In genomic region chr4:7805533-7806079, GRCh38 we compare ENCODE assay signal across 9 cellular contexts.
A peak's percentile ranks its signal among the peaks of the same experiment; 100 is the strongest.
DNase-seq lines count a peak whose midpoint lies in the region; ATAC-seq, FAIRE-seq and TF ChIP-seq lines count a peak whose summit lies in the region.
"Had no signal": no experiment of that assay in that cellular context is flagged by ENCODE, and none has a peak within 500 bp of the region (broad histone marks: within the 10 kb centered on the region; RNA-seq: fewer than 3 reads in every experiment).

No MANE protein-coding gene starts in this region.

- TF ChIP-seq EP300 in A549 (IDR thresholded peaks at IDR 0.05) (peak; percentile 86 to 94; a peak in 3 of 5 replicates), ovary (IDR thresholded peaks at IDR 0.05) (no peak)

- no peak for TF ChIP-seq CTCF in A549 (IDR thresholded peaks at IDR 0.05)
- TF ChIP-seq CTCF in ovary (IDR thresholded peaks at IDR 0.05), result no peak

- H3K27ac ChIP-seq in A549 (peak overlapping the region; percentile 91 to 99), ovary (peak overlapping the region in 1 of 2 donors; percentile 49), small intestine (ENCODE audit: low read depth in 1 of 2, low read length in 1 of 2) (peak overlapping the region in 1 of 2 donors; percentile 13)

- DNase-seq in A549 (ENCODE audit: low read depth in 1 of 2, low spot score in 1 of 2) (peak; percentile 54 to 95), NCI-H1048 (lab: John Stamatoyannopoulos, UW) (peak; percentile 15), dermis blood vessel endothelial cell (peak; percentile 92), mesenteric fat pad (ENCODE audit: low spot score) (peak; percentile 43), ovary (no peak), small intestine (no peak), HT-29 (ENCODE audit: low spot score) (no peak), NCI-H82 treated with DMSO at 0.1 percent for 48 hours (lab: John Stamatoyannopoulos, UW; ENCODE audit: unreplicated experiment) (no peak)
- DNase-seq: DND-41 had no signal

- H3K4me1 ChIP-seq in A549 (peaks cover 75% of the 10 kb centered on the region), ovary (ENCODE audit: insufficient read depth) (peaks cover 11% of the 10 kb centered on the region), small intestine (ENCODE audit: control insufficient read depth in 2 of 2, insufficient read depth in 1 of 2, low read depth in 1 of 2, low read length in 1 of 2) (peaks cover 0 to 2% of the 10 kb centered on the region in 2 donors)

- TF ChIP-seq POLR2A in A549 (IDR thresholded peaks at IDR 0.05; ENCODE audit: low read length) (no peak), ovary (IDR thresholded peaks at IDR 0.05) (no peak)

- no peak overlapping the region for H3K4me3 ChIP-seq in A549
- no peak overlapping the region for H3K4me3 ChIP-seq in ovary
- H3K4me3 ChIP-seq in small intestine (ENCODE audit: low read depth in 1 of 2, low read length in 2 of 2), result no peak overlapping the region

- H3K36me3 ChIP-seq in ovary (no peaks in the 10 kb centered on the region), small intestine (ENCODE audit: control insufficient read depth in 2 of 2, insufficient read depth in 2 of 2, low read length in 2 of 2) (peaks cover 0 to 3% of the 10 kb centered on the region in 2 donors)

- H3K9me3 ChIP-seq in A549 (peaks cover 5% of the 10 kb centered on the region; the same call in 2 of the 3 replicates), ovary (no peaks in the 10 kb centered on the region), small intestine (ENCODE audit: control insufficient read depth, low read depth) (no peaks in the 10 kb centered on the region)

- WGBS in A549 (ENCODE audit: missing lambda C conversion rate), result 2% methylated on average over 11 of the region's 11 CpGs
- 33 to 48% (median 46%) methylated on average over 11 of the region's 11 CpGs for WGBS in ovary, 3 donors
- 61 to 66% (median 65%) methylated on average over 11 of the region's 11 CpGs for WGBS in small intestine, 3 donors

- POLR2A ChIA-PET in A549 (lab: Yijun Ruan, JAX), result interaction anchor here (1.1 to 4.1 kb wide), 8 partner anchors 8 to 134 kb away, joined by 3 to 22 read pairs (median 4); partner anchors contain the start of gene AFAP1

- peak overlapping the region; percentile 80 for H3K4me2 ChIP-seq in A549

- peak; percentile 83 to 84 for ATAC-seq in A549

- no peak for FAIRE-seq in A549 (lab: Jason Lieb, UNC)
- FAIRE-seq in small intestine (lab: Jason Lieb, UNC), result no peak

- H3K27me3 ChIP-seq in ovary, result no peaks in the 10 kb centered on the region
- H3K27me3 ChIP-seq in small intestine (ENCODE audit: control insufficient read depth in 2 of 2, insufficient read depth in 2 of 2, low read length in 2 of 2), result no peaks in the 10 kb centered on the region

- TF ChIP-seq RAD21 in A549 (conservative IDR thresholded peaks at IDR 0.05 in 1 of 2, IDR thresholded peaks at IDR 0.05 in 1 of 2), result peak; percentile 28 to 30; a peak in 3 of 5 replicates

- CTCF ChIA-PET in A549 (lab: Yijun Ruan, JAX), result interaction anchor here (0.9 to 10.0 kb wide), 16 partner anchors 10 to 184 kb away, joined by 3 to 94 read pairs (median 6); no protein-coding TSS in a partner anchor

- intact Hi-C loops in ovary (cut with DNase I), result loop anchor here in 3 of 4 donors (2.0 to 10.0 kb wide), 3 partner anchors 37 to 181 kb away; partner anchors contain the start of gene AFAP1 (in 1 of the 3)

TF ChIP-seq in A549, 52 proteins besides CTCF, POLR2A, EP300 and RAD21:
- TF ChIP-seq SREBF2 (IDR thresholded peaks at IDR 0.05), result no peak
- peak; percentile 75 for TF ChIP-seq PBX3 (IDR thresholded peaks at IDR 0.05)
- peak; percentile 62 to 87 for TF ChIP-seq JUN (IDR thresholded peaks at IDR 0.05)
- peak; percentile 23; the same call in 1 of the 2 replicates for TF ChIP-seq HOXB13 (CRISPR knock-in tag; IDR thresholded peaks at IDR 0.05; ENCODE audit: low read depth)
- no peak for TF ChIP-seq KDM1A (IDR thresholded peaks at IDR 0.05; ENCODE audit: low read depth)
- TF ChIP-seq HOXA7 (CRISPR knock-in tag; IDR thresholded peaks at IDR 0.05), result no peak
- peak; percentile 95 for TF ChIP-seq GATA3 (IDR thresholded peaks at IDR 0.05; ENCODE audit: borderline replicate concordance)
- no peak for TF ChIP-seq HOXB5 (CRISPR knock-in tag; IDR thresholded peaks at IDR 0.05)
- peak; percentile 79; the same call in 1 of the 2 replicates for TF ChIP-seq HES2 (IDR thresholded peaks at IDR 0.05)
- TF ChIP-seq E2F6 (IDR thresholded peaks at IDR 0.05; ENCODE audit: borderline replicate concordance, low read depth), result peak; percentile 16; the same call in 1 of the 2 replicates
- TF ChIP-seq CEBPB (IDR thresholded peaks at IDR 0.05), result peak; percentile 94 to 99
- no peak for TF ChIP-seq ZC3H11A (IDR thresholded peaks at IDR 0.05)
- peak; percentile 65 for TF ChIP-seq JUNB (IDR thresholded peaks at IDR 0.05)
- TF ChIP-seq RARB (CRISPR knock-in tag; IDR thresholded peaks at IDR 0.05), result 0 out of 2 replicates have a peak, but pooled peaks have one; percentile 26
- TF ChIP-seq BCL3 (IDR thresholded peaks at IDR 0.05), result peak; percentile 56; the same call in 1 of the 3 replicates
- peak; percentile 79 for TF ChIP-seq MAX (IDR thresholded peaks at IDR 0.05)
- TF ChIP-seq SMC3 (IDR thresholded peaks at IDR 0.05), result 0 out of 3 replicates have a peak, but pooled peaks have one; percentile 22
- no peak for TF ChIP-seq CHD4 (IDR thresholded peaks at IDR 0.05; ENCODE audit: borderline replicate concordance)
- TF ChIP-seq FOSL2 (IDR thresholded peaks at IDR 0.05), result 0 out of 2 replicates have a peak, but pooled peaks have one; percentile 30
- TF ChIP-seq FOSL2 (CRISPR knock-in tag; IDR thresholded peaks at IDR 0.05), result peak; percentile 20; the same call in 1 of the 2 replicates

Comparison
In these comparisons a context has a peak if more than half of its experiments do, and no peak if none do; other contexts are left out.
1. DNase-seq: peak in A549 (2 of 2), NCI-H1048 (single experiment), dermis blood vessel endothelial cell (single experiment) and mesenteric fat pad (single experiment); none in ovary (0 of 5), small intestine (single experiment), HT-29 (single experiment) and NCI-H82 treated with DMSO at 0.1 percent for 48 hours (single experiment).